Comparison of ENCODE assay signal across 12 cellular contexts in the genomic region with DNA sequence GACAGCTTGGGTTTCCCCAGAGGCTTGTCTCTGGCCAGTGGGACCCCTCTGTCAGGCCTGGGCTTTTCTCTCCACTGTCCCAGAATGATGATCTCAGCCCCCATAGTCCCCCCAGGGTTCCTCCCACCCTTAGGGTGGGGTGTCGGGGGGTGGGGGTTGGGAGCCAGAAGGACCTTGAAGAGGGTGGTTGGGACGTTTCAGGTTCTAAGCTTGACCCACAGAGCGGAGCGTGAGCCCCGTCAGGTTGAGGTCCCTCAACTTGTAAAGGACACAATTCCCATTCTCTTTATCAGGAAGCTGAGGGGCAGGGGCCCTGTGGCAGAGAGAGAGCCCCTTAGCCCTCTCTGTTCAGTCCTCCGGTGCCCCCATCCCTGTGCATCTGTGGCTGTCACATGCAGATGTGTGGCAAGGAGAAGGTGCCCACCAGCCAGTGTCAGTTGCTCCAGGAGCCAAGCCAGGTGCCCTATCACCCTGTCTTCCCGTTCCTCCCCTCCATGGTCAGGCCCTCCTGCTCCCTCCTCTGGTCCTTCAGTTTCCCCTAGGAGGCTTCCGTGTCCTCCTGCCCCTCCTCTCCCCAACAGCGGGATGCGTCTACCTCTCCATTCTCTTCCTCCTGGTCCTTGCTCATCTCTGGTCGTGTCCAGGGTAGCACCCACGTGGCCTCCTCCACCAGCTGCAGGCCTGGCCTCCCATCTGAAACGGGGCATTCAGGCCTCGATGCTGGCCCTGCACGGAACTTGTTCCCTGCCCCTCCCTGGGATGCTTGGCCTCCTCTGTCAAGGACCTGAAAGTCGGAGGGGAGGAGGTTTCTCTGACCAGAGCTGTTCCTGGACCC. TPM values are rescaled to one million over a fixed set of nuclear protein-coding genes. Genes with fewer than 3 reads are reported as not detected.
DNase-seq lines count a peak whose midpoint lies in the region; FAIRE-seq and TF ChIP-seq lines count a peak whose summit lies in the region.
"Had no signal": no experiment of that assay in that cellular context is flagged by ENCODE, and none has a peak within 500 bp of the region (broad histone marks: within the 10 kb centered on the region; RNA-seq: fewer than 3 reads in every experiment).

No MANE protein-coding gene starts in this region.

- TF ChIP-seq CTCF in WERI-Rb-1 (IDR thresholded peaks at IDR 0.05; ENCODE audit: low read depth, low read length) (0 out of 2 replicates have a peak, but pooled peaks have one; percentile 1), neural progenitor cell (IDR thresholded peaks at IDR 0.05) (no peak)

- peak; percentile 36 for FAIRE-seq in HTR-8/SVneo (lab: Jason Lieb, UNC)
- FAIRE-seq: RCC 7860 had no signal

- peaks cover 20% of the 10 kb centered on the region for H4K20me1 ChIP-seq in neural progenitor cell (ENCODE audit: low read depth)

- no peaks in the 10 kb centered on the region for H3K9me3 ChIP-seq in WERI-Rb-1 (ENCODE audit: severe bottlenecking)
- H3K9me3 ChIP-seq in neural progenitor cell (ENCODE audit: low read depth) = no peaks in the 10 kb centered on the region
- H3K9me3 ChIP-seq: transverse colon had no signal

- peaks cover 40% of the 10 kb centered on the region for H3K4me1 ChIP-seq in neural progenitor cell

- no peak overlapping the region for H3K9ac ChIP-seq in neural progenitor cell

- H3F3A ChIP-seq in neural progenitor cell (ENCODE audit: low read depth) = peaks cover 76% of the 10 kb centered on the region

- H3K27ac ChIP-seq in WERI-Rb-1 = peak overlapping the region; percentile 100
- no peak overlapping the region for H3K27ac ChIP-seq in neural progenitor cell
- H3K27ac ChIP-seq: transverse colon had no signal

- H3K9me3 Mint-ChIP-seq in neural progenitor cell = no peaks in the 10 kb centered on the region

- H3K4me3 ChIP-seq in WERI-Rb-1 (ENCODE audit: low read depth, low read length) = peak overlapping the region; percentile 83
- H3K4me3 ChIP-seq in neural progenitor cell = no peak overlapping the region
- H3K4me3 ChIP-seq: transverse colon had no signal

- H3K27me3 ChIP-seq in WERI-Rb-1 (ENCODE audit: insufficient read depth, low read depth, severe bottlenecking) (no peaks in the 10 kb centered on the region), neural progenitor cell (peaks cover 40% of the 10 kb centered on the region)

- no peaks in the 10 kb centered on the region for H3K79me2 ChIP-seq in neural progenitor cell (ENCODE audit: low read depth)

- peak overlapping the region; percentile 92 for H3K4me2 ChIP-seq in neural progenitor cell

- peak overlapping the region; percentile 58 for H3K4me3 Mint-ChIP-seq in neural progenitor cell

- no peak overlapping the region for H2AFZ ChIP-seq in neural progenitor cell (replicated peaks)

- H3K36me3 ChIP-seq in WERI-Rb-1 = peaks cover 17% of the 10 kb centered on the region
- no peaks in the 10 kb centered on the region for H3K36me3 ChIP-seq in neural progenitor cell
- H3K36me3 ChIP-seq: transverse colon had no signal

- no peaks in the 10 kb centered on the region for H3K36me3 Mint-ChIP-seq in neural progenitor cell

- H3K27ac Mint-ChIP-seq in neural progenitor cell = no peak overlapping the region

- H3K4me1 Mint-ChIP-seq in neural progenitor cell = peaks cover 21% of the 10 kb centered on the region

- DNase-seq in NCI-H345 (lab: John Stamatoyannopoulos, UW) = peak; percentile 40
- DNase-seq in NCI-H345 treated with DMSO at 0.1 percent for 48 hours (lab: John Stamatoyannopoulos, UW; ENCODE audit: unreplicated experiment) = no peak
- DNase-seq in HTR-8/SVneo (ENCODE audit: insufficient read length, low spot score) = no peak
- DNase-seq in WERI-Rb-1 = peak; percentile 33
- no peak for DNase-seq in neural progenitor cell (ENCODE audit: low spot score)
- no peak for DNase-seq in ecto neural progenitor cell (ENCODE audit: low spot score)
- DNase-seq in occipital lobe (lab: John Stamatoyannopoulos, UW) = no peak
- no peak for DNase-seq in LoVo (ENCODE audit: low spot score)
- DNase-seq: activated CD4-positive, CD25-positive, alpha-beta regulatory T cell; activated T-cell treated with anti-CD3 and anti-CD28 coated beads, Interleukin-2, amount 50 U/mL, for 48 hours; transverse colon had no signal

- H3K27me3 Mint-ChIP-seq in neural progenitor cell (ENCODE audit: insufficient read depth, low read depth) = peaks cover 16% of the 10 kb centered on the region

RNA-seq across cellular contexts. Expression of gene NTN3, which starts 1.5 kb away (rescaled TPM):
- total RNA-seq in neural progenitor cell (ENCODE audit: low replicate concordance) = 1.7 and 3.6 TPM in 2 replicates
- 5.8 TPM for total RNA-seq in occipital lobe
- total RNA-seq: transverse colon had no signal

RNA-seq across cellular contexts. Expression of gene TBC1D24, which starts 5.3 kb away (rescaled TPM):
- total RNA-seq in neural progenitor cell (ENCODE audit: low replicate concordance) (8.2 and 11.9 TPM in 2 replicates), occipital lobe (22.3 TPM)

RNA-seq across cellular contexts. Expression of gene TEDC2, which starts 9.7 kb away (rescaled TPM):
- total RNA-seq in neural progenitor cell (ENCODE audit: low replicate concordance) (29.1 and 62.1 TPM in 2 replicates), occipital lobe (8.4 TPM)

RNA-seq across cellular contexts. Expression of gene CCNF, which starts 40.4 kb away (rescaled TPM):
- total RNA-seq in neural progenitor cell (ENCODE audit: low replicate concordance) = 41.6 and 67.3 TPM in 2 replicates
- total RNA-seq in occipital lobe = 10.8 TPM

RNA-seq across cellular contexts. Expression of gene ATP6V0C, which starts 44.1 kb away (rescaled TPM):
- total RNA-seq in neural progenitor cell (ENCODE audit: low replicate concordance) = 11.6 and 44.3 TPM in 2 replicates
- 11.7 TPM for total RNA-seq in occipital lobe

Comparison
In these comparisons a context has a peak if more than half of its experiments do, and no peak if none do; other contexts are left out.
1. DNase-seq: peak in NCI-H345 (single experiment) and WERI-Rb-1 (single experiment); none in NCI-H345 treated with DMSO at 0.1 percent for 48 hours (single experiment), HTR-8/SVneo (single experiment), neural progenitor cell (single experiment), ecto neural progenitor cell (single experiment), occipital lobe (single experiment) and LoVo (single experiment).